8 cellular contexts compared by ENCODE assay signal in genomic region chr15:73800662-73801345, GRCh38. TPM values are rescaled to one million over a fixed set of nuclear protein-coding genes. Genes with fewer than 3 reads are reported as not detected.
DNase-seq lines count a peak whose midpoint lies in the region; ATAC-seq, FAIRE-seq and TF ChIP-seq lines count a peak whose summit lies in the region.

No MANE protein-coding gene starts in this region.

- TF ChIP-seq CTCF in right atrium auricular region (IDR thresholded peaks at IDR 0.05) (no peak), stomach (IDR thresholded peaks at IDR 0.05) (no peak), Calu3 (IDR thresholded peaks at IDR 0.05; ENCODE audit: unreplicated experiment) (no peak)

- H3K27me3 ChIP-seq in right atrium auricular region = no peaks in the 10 kb centered on the region
- H3K27me3 ChIP-seq in stomach = no peaks in the 10 kb centered on the region

- no peaks in the 10 kb centered on the region for H3K36me3 Mint-ChIP-seq in Calu3 (ENCODE audit: insufficient read depth, unreplicated experiment)

- no peak overlapping the region for H3K27ac Mint-ChIP-seq in Calu3 (ENCODE audit: unreplicated experiment)

- intact Hi-C loops in stomach (cut with DNase I; ENCODE audit: low total_unique reads) = no loop called here
- intact Hi-C loops in Calu3 (cut with micrococcal nuclease; ENCODE audit: unreplicated experiment) = loop anchor here (10.0 kb wide), 1 partner anchor 104 kb away; no protein-coding TSS in a partner anchor

- H3K4me1 Mint-ChIP-seq in Calu3 (ENCODE audit: low read depth, unreplicated experiment) = peaks cover 11% of the 10 kb centered on the region

- FAIRE-seq in GM12892 (lab: Jason Lieb, UNC) = no peak

- peak; percentile 2 for DNase-seq in HK-2 (ENCODE audit: unreplicated experiment)
- peak in 55 of 58 donors; percentile 30 to 93 (median 75) for DNase-seq in anterior cingulate cortex (lab: John Stamatoyannopoulos, UW)
- DNase-seq in right atrium auricular region (ENCODE audit: low spot score) = peak; percentile 63
- DNase-seq in stomach = no peak
- no peak for DNase-seq in Calu3
- DNase-seq in NCI-H187 treated with DMSO at 0.1 percent for 48 hours (lab: John Stamatoyannopoulos, UW) = no peak
- DNase-seq in GM12892 (ENCODE audit: insufficient read length) = no peak

- H3K4me3 Mint-ChIP-seq in Calu3 (ENCODE audit: low read depth, unreplicated experiment) = no peak overlapping the region

- H3K36me3 ChIP-seq in right atrium auricular region (no peaks in the 10 kb centered on the region), stomach (no peaks in the 10 kb centered on the region)

- peak overlapping the region; percentile 83 to 90 for H3K27ac ChIP-seq in right atrium auricular region
- H3K27ac ChIP-seq in stomach = peak overlapping the region in 4 of 5 donors; percentile 32 to 69 (median 48)

- peaks cover 0 to 79% of the 10 kb centered on the region in 2 donors for H3K4me1 ChIP-seq in right atrium auricular region
- peaks cover 0 to 45% (median 21%) of the 10 kb centered on the region in 4 donors for H3K4me1 ChIP-seq in stomach

- H3K9me3 ChIP-seq in right atrium auricular region (no peaks in the 10 kb centered on the region), stomach (no peaks in the 10 kb centered on the region)

- 46 to 59% (median 54%) methylated on average over 10 to 11 of the region's 11 CpGs for WGBS in stomach, 5 donors

- H3K9me3 Mint-ChIP-seq in Calu3 (ENCODE audit: low read depth, unreplicated experiment) = no peaks in the 10 kb centered on the region

- CTCF ChIA-PET in Calu3 (lab: Charles Lee) = interaction anchor here (0.5 to 1.2 kb wide), 5 partner anchors 30 to 166 kb away, joined by 3 to 5 read pairs (median 3); no protein-coding TSS in a partner anchor

- no TSS peak for BruUV-seq in Calu3 (replicated peaks; lab: Mats Ljungman, UMichigan)

- peaks cover 55% of the 10 kb centered on the region for H3K27me3 Mint-ChIP-seq in Calu3 (ENCODE audit: unreplicated experiment)

- ATAC-seq in HG03442 (IDR thresholded peaks at IDR 0.05; ENCODE audit: unreplicated experiment) = no peak

- TF ChIP-seq EP300 in stomach (IDR thresholded peaks at IDR 0.05) = no peak

- TF ChIP-seq POLR2A in stomach (IDR thresholded peaks at IDR 0.05) (no peak), GM12892 (IDR thresholded peaks at IDR 0.05; ENCODE audit: low read depth, low read length) (no peak)

- no peak overlapping the region for H3K4me3 ChIP-seq in right atrium auricular region
- no peak overlapping the region for H3K4me3 ChIP-seq in stomach

RNA-seq across cellular contexts. Expression of gene INSYN1, which starts 47.7 kb away (rescaled TPM):
- total RNA-seq in right atrium auricular region (10 to 100 TPM; 32.7 to 68.5 TPM), stomach (10 to 100 TPM in 2 of 5 donors, 1 to 10 TPM in 2, under 1 TPM in 1; 0.14 to 39.7 (median 9.3) TPM), Calu3 (2022) (not detected in 2 replicates)
- polyA plus RNA-seq in stomach = 10 to 100 TPM in 1 of 3 donors, 1 to 10 TPM in 2; 2.0 to 11.3 (median 5.6) TPM
- polyA plus RNA-seq in GM12892 (2012; ENCODE audit: missing spikeins) = not detected

Comparison
In these comparisons a context has a peak if more than half of its experiments do, and no peak if none do; other contexts are left out.
1. DNase-seq: peak in HK-2 (single experiment), anterior cingulate cortex (55 of 58) and right atrium auricular region (single experiment); none in stomach (single experiment), Calu3 (single experiment), NCI-H187 treated with DMSO at 0.1 percent for 48 hours (single experiment) and GM12892 (single experiment).